In the genomic region with DNA sequence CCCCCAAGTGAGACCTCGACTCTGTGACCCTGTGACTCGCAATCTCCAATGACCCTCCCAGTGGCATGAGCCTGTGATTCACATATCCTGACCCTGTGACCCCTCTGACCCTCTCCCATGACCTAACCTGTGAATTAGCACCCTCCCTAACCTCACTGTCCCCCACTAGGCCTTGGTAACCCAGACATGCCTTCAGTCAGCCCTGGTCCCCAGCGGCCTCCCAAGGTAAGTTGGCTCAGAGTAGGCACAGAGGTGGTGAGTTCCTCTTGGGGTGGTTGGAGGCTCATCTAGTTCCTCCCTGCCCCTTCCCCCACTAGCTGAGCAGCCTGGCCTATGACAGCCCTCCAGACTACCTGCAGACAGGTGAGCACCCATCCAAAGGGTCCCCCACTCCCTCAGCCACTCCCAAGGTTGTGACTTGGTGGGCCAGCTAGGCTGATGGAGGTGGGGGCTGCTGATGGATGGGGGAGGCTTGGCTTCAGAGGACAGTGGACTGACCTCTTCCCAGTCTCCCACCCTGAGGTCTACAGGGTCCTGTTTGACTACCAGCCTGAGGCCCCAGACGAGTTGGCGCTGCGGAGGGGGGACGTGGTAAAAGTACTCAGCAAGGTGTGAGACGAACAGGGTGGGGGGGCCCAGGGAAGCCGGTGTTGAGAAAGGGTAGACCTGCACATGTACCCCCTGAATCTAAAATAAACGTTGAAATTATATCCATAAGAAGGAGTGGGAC, we compare ENCODE assay signal across 8 cellular contexts. TPM values are rescaled to one million over a fixed set of nuclear protein-coding genes. Genes with fewer than 3 reads are reported as not detected.
A peak's percentile ranks its signal among the peaks of the same experiment; 100 is the strongest.
DNase-seq lines count a peak whose midpoint lies in the region; ATAC-seq, FAIRE-seq and TF ChIP-seq lines count a peak whose summit lies in the region.

No MANE protein-coding gene starts in this region.

- H4K20me1 ChIP-seq in HepG2 (ENCODE audit: insufficient read depth, low read length) = no peaks in the 10 kb centered on the region

- H3K9ac ChIP-seq in HepG2 (ENCODE audit: insufficient read depth, low read depth, low read length) = peak overlapping the region; percentile 56

- intact Hi-C loops in heart left ventricle (cut with DNase I) (loop anchor here in 2 of 10 donors (5.0 kb wide), 2 partner anchors 60 to 115 kb away; no protein-coding TSS in a partner anchor), left cardiac atrium (cut with DNase I) (no loop called here), HepG2 (cut with micrococcal nuclease; ENCODE audit: unreplicated experiment) (loop anchor here (2.0 kb wide), 1 partner anchor 17 kb away; no protein-coding TSS in a partner anchor), upper lobe of right lung (cut with DNase I) (no loop called here)

- H3K9me3 ChIP-seq in heart left ventricle (no peaks in the 10 kb centered on the region), HepG2 (ENCODE audit: low read length) (no peaks in the 10 kb centered on the region), upper lobe of right lung (no peaks in the 10 kb centered on the region)

- H3K27me3 ChIP-seq in heart left ventricle (no peaks in the 10 kb centered on the region), HepG2 (ENCODE audit: control insufficient read depth in 1 of 2, insufficient read depth in 2 of 2, low read length in 2 of 2) (no peaks in the 10 kb centered on the region), upper lobe of right lung (no peaks in the 10 kb centered on the region)

- no TSS peak for BruUV-seq in HepG2 (replicated peaks; lab: Mats Ljungman, UMichigan)

- ATAC-seq in heart left ventricle = no peak
- ATAC-seq in left cardiac atrium = no peak
- ATAC-seq in activated naive CD8-positive, alpha-beta T cell treated with anti-CD3 and anti-CD28 coated beads, Interleukin-2, amount 50 U/mL, for 24 hours = no peak
- ATAC-seq in HepG2 = no peak
- no peak for ATAC-seq in upper lobe of right lung
- ATAC-seq in GM18873 (IDR thresholded peaks at IDR 0.05; ENCODE audit: low FRiP score, unreplicated experiment) = no peak

- in situ Hi-C loops in HepG2 (cut with HindIII; ENCODE audit: extremely low pct_ligation_motif_present, low pct_unique_long_range_greater_than_20kb) = no loop called here

- DNase-seq in heart left ventricle = no peak
- no peak for DNase-seq in left cardiac atrium
- DNase-seq in activated naive CD8-positive, alpha-beta T cell treated with anti-CD3 and anti-CD28 coated beads, Interleukin-2, amount 50 U/mL, for 24 hours = no peak
- DNase-seq in HepG2 (ENCODE audit: low spot score) = no peak
- DNase-seq in upper lobe of right lung = peak; percentile 63
- DNase-seq in foreskin melanocyte = no peak
- DNase-seq in CD1c-positive myeloid dendritic cell (ENCODE audit: extremely low spot score) = no peak

- peak overlapping the region; percentile 96 for H3K4me2 ChIP-seq in HepG2 (ENCODE audit: low read depth, low read length)

- H3K36me3 ChIP-seq in heart left ventricle (peaks cover 0 to 25% (median 21%) of the 10 kb centered on the region in 9 donors), HepG2 (replicated peaks in 1 of 2; ENCODE audit: control insufficient read depth in 1 of 2, insufficient read depth in 2 of 2, low read length in 2 of 2) (peaks cover 6 to 24% of the 10 kb centered on the region in 2 experiments; a peak in 4 of 5 replicates), upper lobe of right lung (peaks cover 20% of the 10 kb centered on the region)

- no peaks in the 10 kb centered on the region for H3K27me3 Mint-ChIP-seq in activated naive CD8-positive, alpha-beta T cell treated with anti-CD3 and anti-CD28 coated beads, Interleukin-2, amount 50 U/mL, for 24 hours

- peak overlapping the region in 10 of 12 donors; percentile 63 to 95 (median 85) for H3K4me3 ChIP-seq in heart left ventricle
- peak overlapping the region; percentile 82 to 88 (median 85) for H3K4me3 ChIP-seq in HepG2 (replicated peaks in 1 of 3; ENCODE audit: insufficient read depth in 1 of 3, low read depth in 2 of 3, low read length in 3 of 3)
- H3K4me3 ChIP-seq in upper lobe of right lung = peak overlapping the region; percentile 70

- peak overlapping the region in 3 of 12 donors; percentile 71 to 83 (median 72) for H3K27ac ChIP-seq in heart left ventricle
- H3K27ac ChIP-seq in HepG2 (ENCODE audit: extremely low read length, insufficient read depth, low read length) = peak overlapping the region; percentile 14
- H3K27ac ChIP-seq in upper lobe of right lung = no peak overlapping the region

- CTCF ChIA-PET in HepG2 (lab: Yijun Ruan, JAX; ENCODE audit: low intra/inter-chr PET ratio, low total read pairs) = no interaction called here

- FAIRE-seq in HepG2 (lab: Jason Lieb, UNC) = no peak

- TF ChIP-seq CTCF in heart left ventricle (IDR thresholded peaks at IDR 0.05) (no peak), HepG2 (CRISPR knock-in tag; IDR thresholded peaks at IDR 0.05) (no peak), upper lobe of right lung (IDR thresholded peaks at IDR 0.05) (no peak)

- H3K4me1 ChIP-seq in heart left ventricle (peaks cover 0 to 24% (median 16%) of the 10 kb centered on the region in 12 donors), HepG2 (ENCODE audit: insufficient read depth, low read length) (peaks cover 29% of the 10 kb centered on the region), upper lobe of right lung (peaks cover 17% of the 10 kb centered on the region)

- TF ChIP-seq EP300 in HepG2 (IDR thresholded peaks at IDR 0.05; ENCODE audit: low read depth in 2 of 2, low read length in 2 of 2) (no peak), HepG2 (CRISPR knock-in tag; IDR thresholded peaks at IDR 0.05; ENCODE audit: borderline replicate concordance) (no peak)

- no peaks in the 10 kb centered on the region for H3K9me3 Mint-ChIP-seq in activated naive CD8-positive, alpha-beta T cell treated with anti-CD3 and anti-CD28 coated beads, Interleukin-2, amount 50 U/mL, for 24 hours

- 81 to 92% (median 87%) methylated on average over 8 to 10 of the region's 10 CpGs for WGBS in heart left ventricle, 4 donors
- 80% methylated on average over 8 of the region's 10 CpGs for WGBS in HepG2 (ENCODE audit: low lambda C conversion rate)

- H3K4me1 Mint-ChIP-seq in activated naive CD8-positive, alpha-beta T cell treated with anti-CD3 and anti-CD28 coated beads, Interleukin-2, amount 50 U/mL, for 24 hours = peaks cover 42% of the 10 kb centered on the region

- H3K4me3 Mint-ChIP-seq in activated naive CD8-positive, alpha-beta T cell treated with anti-CD3 and anti-CD28 coated beads, Interleukin-2, amount 50 U/mL, for 24 hours = peak overlapping the region; percentile 90

- no peak overlapping the region for H2AFZ ChIP-seq in HepG2 (ENCODE audit: low read length)

- peaks cover 20% of the 10 kb centered on the region for H3K36me3 Mint-ChIP-seq in activated naive CD8-positive, alpha-beta T cell treated with anti-CD3 and anti-CD28 coated beads, Interleukin-2, amount 50 U/mL, for 24 hours (ENCODE audit: low read depth)

- POLR2A ChIA-PET in HepG2 (lab: Yijun Ruan, JAX) = interaction anchor here (1.0 to 3.6 kb wide), 9 partner anchors 16 to 159 kb away, joined by 3 to 58 read pairs (median 8); a partner anchor contains a TSS

- no peak for TF ChIP-seq RAD21 in HepG2 (CRISPR knock-in tag; IDR thresholded peaks at IDR 0.05)

- TF ChIP-seq POLR2A in heart left ventricle (IDR thresholded peaks at IDR 0.05) (no peak), HepG2 (IDR thresholded peaks at IDR 0.05; ENCODE audit: insufficient read depth in 1 of 2, low read depth in 2 of 2, low read length in 2 of 2) (no peak)

- peaks cover 8% of the 10 kb centered on the region for H3K79me2 ChIP-seq in HepG2 (ENCODE audit: insufficient read depth, low read length)

- H3K27ac Mint-ChIP-seq in activated naive CD8-positive, alpha-beta T cell treated with anti-CD3 and anti-CD28 coated beads, Interleukin-2, amount 50 U/mL, for 24 hours = no peak overlapping the region

RNA-seq across cellular contexts. Expression of a gene that starts 1.6 kb away (rescaled TPM):
- total RNA-seq in heart left ventricle = 1 to 10 TPM in 5 of 9 donors, under 1 TPM in 4; 0.38 to 3.1 (median 1.4) TPM
- 1 to 10 TPM in 1 of 2 donors, under 1 TPM in 1; 0.72 to 2.2 TPM for polyA plus RNA-seq in heart left ventricle
- 1 to 10 TPM; 2.5 to 3.0 TPM for total RNA-seq in left cardiac atrium
- 1.4 and 5.1 TPM in 2 replicates for total RNA-seq in HepG2 (2016; rRNA removed; fragmentation: Illumina TruSeq; extraction: Trizol)
- total RNA-seq in HepG2 (2016; cell fraction: cytosol; rRNA removed; fragmentation: Illumina TruSeq; extraction: Trizol; ENCODE audit: low read depth) = 0.79 and 0.81 TPM in 2 replicates
- 0.98 and 4.8 TPM in 2 replicates for total RNA-seq in HepG2 (2016; cell fraction: insoluble cytoplasmic fraction; rRNA removed; fragmentation: Illumina TruSeq; extraction: Trizol)
- total RNA-seq in HepG2 (2016; cell fraction: membrane; rRNA removed; fragmentation: Illumina TruSeq; extraction: Trizol) = 1.1 TPM in 2 replicates
- total RNA-seq in HepG2 (2016; cell fraction: nucleus; rRNA removed; fragmentation: Illumina TruSeq; extraction: Trizol) = 6.7 and 7.2 TPM in 2 replicates
- 8.6 and 8.7 TPM in 2 replicates for polyA plus RNA-seq in HepG2 (2011; rRNA removed)
- 1.6 and 1.7 TPM in 2 replicates for polyA plus RNA-seq in HepG2 (2011; cell fraction: cytosol; rRNA removed)
- 84.9 and 116 TPM in 2 replicates for polyA plus RNA-seq in HepG2 (2011; cell fraction: nucleus; rRNA removed)
- 6.9 and 8.0 TPM in 2 replicates for polyA plus RNA-seq in HepG2 (2012)
- polyA plus RNA-seq in HepG2 (2016; cell fraction: cytosol; fragmentation: Illumina TruSeq; extraction: Trizol; ENCODE audit: low read depth) = 0.40 and 0.63 TPM in 2 replicates
- 2.1 and 2.3 TPM in 2 replicates for polyA plus RNA-seq in HepG2 (2016; cell fraction: insoluble cytoplasmic fraction; fragmentation: Illumina TruSeq; extraction: Trizol; ENCODE audit: low read depth)
- polyA plus RNA-seq in HepG2 (2016; cell fraction: membrane; fragmentation: Illumina TruSeq; extraction: Trizol; ENCODE audit: low read depth) = 1.0 and 1.1 TPM in 2 replicates
- 21.9 and 30.8 TPM in 2 replicates for polyA plus RNA-seq in HepG2 (2016; cell fraction: nucleus; fragmentation: Illumina TruSeq; extraction: Trizol; ENCODE audit: insufficient read depth, low read depth)
- polyA minus RNA-seq in HepG2 (2011; rRNA and poly(A)+ RNA removed; ENCODE audit: low replicate concordance) = 3.0 and 3.2 TPM in 2 replicates
- 1.1 and 1.7 TPM in 2 replicates for polyA minus RNA-seq in HepG2 (2011; cell fraction: cytosol; rRNA and poly(A)+ RNA removed)
- 15.7 and 16.0 TPM in 2 replicates for polyA minus RNA-seq in HepG2 (2011; cell fraction: nucleus; rRNA and poly(A)+ RNA removed)
- 10.2 TPM for total RNA-seq in upper lobe of right lung

RNA-seq across cellular contexts. Expression of a gene that starts 15.7 kb away (rescaled TPM):
- total RNA-seq in heart left ventricle (10 to 100 TPM in 6 of 9 donors, 1 to 10 TPM in 3; 5.9 to 42.3 (median 10.8) TPM), left cardiac atrium (10 to 100 TPM; 15.6 to 16.7 TPM), HepG2 (2016; rRNA removed; fragmentation: Illumina TruSeq; extraction: Trizol) (3.8 and 6.6 TPM in 2 replicates), upper lobe of right lung (27.2 TPM)
- polyA plus RNA-seq in heart left ventricle (10 to 100 TPM; 13.6 to 21.4 TPM), HepG2 (2011; rRNA removed) (3.9 and 5.8 TPM in 2 replicates)
- 17.4 and 24.0 TPM in 2 replicates for total RNA-seq in HepG2 (2016; cell fraction: cytosol; rRNA removed; fragmentation: Illumina TruSeq; extraction: Trizol; ENCODE audit: low read depth)
- total RNA-seq in HepG2 (2016; cell fraction: insoluble cytoplasmic fraction; rRNA removed; fragmentation: Illumina TruSeq; extraction: Trizol) = 5.1 and 5.9 TPM in 2 replicates
- 15.5 and 17.9 TPM in 2 replicates for total RNA-seq in HepG2 (2016; cell fraction: membrane; rRNA removed; fragmentation: Illumina TruSeq; extraction: Trizol)
- total RNA-seq in HepG2 (2016; cell fraction: nucleus; rRNA removed; fragmentation: Illumina TruSeq; extraction: Trizol) = 2.5 and 2.7 TPM in 2 replicates
- polyA plus RNA-seq in HepG2 (2011; cell fraction: cytosol; rRNA removed) = 4.7 and 13.2 TPM in 2 replicates
- polyA plus RNA-seq in HepG2 (2011; cell fraction: nucleus; rRNA removed) = 7.5 and 8.1 TPM in 2 replicates
- polyA plus RNA-seq in HepG2 (2012) = 2.8 and 7.2 TPM in 2 replicates
- polyA plus RNA-seq in HepG2 (2016; cell fraction: cytosol; fragmentation: Illumina TruSeq; extraction: Trizol; ENCODE audit: low read depth) = 17.5 and 21.2 TPM in 2 replicates
- polyA plus RNA-seq in HepG2 (2016; cell fraction: insoluble cytoplasmic fraction; fragmentation: Illumina TruSeq; extraction: Trizol; ENCODE audit: low read depth) = 3.5 and 4.8 TPM in 2 replicates
- polyA plus RNA-seq in HepG2 (2016; cell fraction: membrane; fragmentation: Illumina TruSeq; extraction: Trizol; ENCODE audit: low read depth) = 12.3 and 13.6 TPM in 2 replicates
- 5.0 and 5.9 TPM in 2 replicates for polyA plus RNA-seq in HepG2 (2016; cell fraction: nucleus; fragmentation: Illumina TruSeq; extraction: Trizol; ENCODE audit: insufficient read depth, low read depth)
- polyA minus RNA-seq in HepG2 (2011; rRNA and poly(A)+ RNA removed; ENCODE audit: low replicate concordance) = 1.2 and 5.8 TPM in 2 replicates
- polyA minus RNA-seq in HepG2 (2011; cell fraction: cytosol; rRNA and poly(A)+ RNA removed) = 2.5 and 3.6 TPM in 2 replicates
- 0.50 and 0.90 TPM in 2 replicates for polyA minus RNA-seq in HepG2 (2011; cell fraction: nucleus; rRNA and poly(A)+ RNA removed)
